In the genomic region with DNA sequence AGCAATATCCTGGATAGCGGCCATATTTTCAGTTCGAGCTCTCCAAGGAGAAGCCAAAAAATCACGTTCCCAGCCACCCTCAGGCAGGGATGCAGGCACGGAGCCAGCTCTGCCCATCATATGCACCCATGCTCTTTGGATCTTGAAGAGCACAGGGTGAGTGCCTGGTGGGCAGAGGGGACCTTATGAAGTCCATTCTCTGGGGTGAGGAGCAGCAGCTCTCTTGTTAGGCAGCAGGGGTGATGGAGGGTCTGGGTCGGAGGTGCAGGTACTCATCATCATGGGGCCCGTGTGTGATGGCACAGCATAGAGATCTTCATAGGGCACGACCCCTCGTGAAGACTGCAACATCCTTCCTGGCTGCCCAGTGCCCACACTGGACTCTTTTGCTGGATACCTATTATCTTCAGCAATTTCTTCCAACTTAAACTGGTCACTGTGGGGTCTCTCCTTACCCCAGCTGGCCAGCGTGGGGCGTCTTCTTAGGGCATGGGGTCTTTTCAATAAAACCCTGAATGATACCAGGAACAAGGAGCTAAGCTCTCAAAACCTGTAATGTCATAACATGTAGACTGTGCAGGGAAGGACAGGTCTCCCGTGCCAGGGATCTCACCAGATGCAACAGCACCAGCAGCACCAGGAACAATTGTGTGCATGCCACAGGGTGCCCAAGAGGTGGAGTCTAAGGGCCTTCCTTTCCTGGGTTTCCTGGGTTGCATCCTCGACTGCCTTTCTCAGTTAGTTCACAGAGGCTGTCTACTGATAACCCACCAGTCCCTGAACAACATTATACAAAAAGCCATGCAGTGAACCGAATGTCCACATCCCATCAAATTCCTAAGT, we compare ENCODE assay signal across 20 cellular contexts.
"Had no signal": no experiment of that assay in that cellular context is flagged by ENCODE, and none has a peak within 500 bp of the region (broad histone marks: within the 10 kb centered on the region; RNA-seq: fewer than 3 reads in every experiment).

No MANE protein-coding gene starts in this region.

- ATAC-seq: gastrocnemius medialis, heart right ventricle, left cardiac atrium, left lung, left ventricle myocardium superior, lower lobe of right lung, mucosa of descending colon had no signal

- H3K4me3 ChIP-seq: colonic mucosa, dorsolateral prefrontal cortex, esophagus squamous epithelium, gastrocnemius medialis, heart right ventricle, left lung, lower lobe of right lung, mucosa of descending colon had no signal

- H3K27me3 ChIP-seq: colonic mucosa, dorsolateral prefrontal cortex, esophagus squamous epithelium, gastrocnemius medialis had no signal

- DNase-seq: colonic mucosa; dermis blood vessel endothelial cell; dorsolateral prefrontal cortex; effector CD4-positive, alpha-beta T cell; effector memory CD4-positive, alpha-beta T cell; esophagus squamous epithelium; foreskin fibroblast; foreskin melanocyte; gastrocnemius medialis; glutamatergic neuron; heart right ventricle; hippocampal formation; left cardiac atrium; left lung; left ventricle myocardium superior; lower lobe of right lung; mesenchymal stem cell; mucosa of descending colon; naive B cell had no signal

- H3K9me3 ChIP-seq: colonic mucosa, esophagus squamous epithelium, gastrocnemius medialis, heart right ventricle, left lung, lower lobe of right lung, mucosa of descending colon had no signal

- H3K36me3 Mint-ChIP-seq: mesothelial cell of epicardium, naive B cell had no signal

- H3K4me1 ChIP-seq: colonic mucosa, esophagus squamous epithelium, gastrocnemius medialis, heart right ventricle, left lung, lower lobe of right lung had no signal

- H3K27ac Mint-ChIP-seq: mesothelial cell of epicardium had no signal

- H3K36me3 ChIP-seq: colonic mucosa, esophagus squamous epithelium, gastrocnemius medialis, heart right ventricle, left lung, lower lobe of right lung had no signal

- H3K9me3 Mint-ChIP-seq: mesothelial cell of epicardium had no signal

- H3K4me1 Mint-ChIP-seq: mesothelial cell of epicardium, naive B cell had no signal

- H3K27ac ChIP-seq: colonic mucosa, esophagus squamous epithelium, gastrocnemius medialis, heart right ventricle, left lung, lower lobe of right lung had no signal

- H3K4me3 Mint-ChIP-seq: mesothelial cell of epicardium had no signal
